33 cellular contexts compared by ENCODE assay signal in the genomic region with DNA sequence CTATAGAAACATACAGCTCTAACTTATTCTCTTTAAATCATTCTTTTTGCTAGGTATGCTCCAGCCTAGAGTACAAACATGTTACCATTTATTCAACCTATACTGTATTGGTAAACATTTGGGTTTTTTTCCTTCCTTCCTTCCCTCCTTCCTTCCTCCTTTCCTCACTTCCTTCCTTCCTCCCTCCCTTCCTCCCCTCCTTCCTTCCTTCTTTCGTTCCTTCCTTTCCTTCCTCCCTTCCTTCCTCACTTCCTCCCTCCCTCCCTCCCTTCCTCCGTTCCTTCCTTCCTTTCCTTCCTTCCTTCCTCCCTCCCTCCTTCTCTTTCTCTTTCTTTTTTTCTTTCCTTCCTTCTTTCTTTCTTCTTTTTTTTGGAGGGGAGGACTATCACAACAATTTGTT.
DNase-seq lines count a peak whose midpoint lies in the region; ATAC-seq, FAIRE-seq and TF ChIP-seq lines count a peak whose summit lies in the region.
"Had no signal": no experiment of that assay in that cellular context is flagged by ENCODE, and none has a peak within 500 bp of the region (broad histone marks: within the 10 kb centered on the region; RNA-seq: fewer than 3 reads in every experiment).

No MANE protein-coding gene starts in this region.

- no peaks in the 10 kb centered on the region for H3K36me3 ChIP-seq in HEK293 (ENCODE audit: control insufficient read depth in 2 of 2, insufficient read depth in 1 of 2, low read length in 2 of 2)
- H3K36me3 ChIP-seq in K562 (ENCODE audit: control insufficient read depth, insufficient read depth, low read length): no peaks in the 10 kb centered on the region
- H3K36me3 ChIP-seq in neural cell (ENCODE audit: insufficient read depth, low read length): no peaks in the 10 kb centered on the region
- H3K36me3 ChIP-seq: BE2C; BLaER1; BLaER1 treated with 17β-estradiol and CSF1 and Interleukin-3, amounts not matched to agents 10 nM and 100 nM had no signal

- no peak for FAIRE-seq in K562 (lab: Jason Lieb, UNC)
- FAIRE-seq: A204.1, A549, D721Med had no signal

- ATAC-seq in K562: no peak
- ATAC-seq: A549; CD8-positive, alpha-beta T cell had no signal

- no peaks in the 10 kb centered on the region for H3K9me3 ChIP-seq in HEK293 (ENCODE audit: control insufficient read depth, insufficient read depth, low read depth, low read length)
- H3K9me3 ChIP-seq in K562 (replicated peaks; ENCODE audit: control insufficient read depth, insufficient read depth, low read depth, low read length): no peaks in the 10 kb centered on the region
- no peaks in the 10 kb centered on the region for H3K9me3 ChIP-seq in neural cell (ENCODE audit: low read length)
- H3K9me3 ChIP-seq: A549, BE2C, BLaER1, Caco-2 had no signal

- WGBS in K562 (ENCODE audit: insufficient coverage, low coverage, missing lambda C conversion rate): no CpG with 5 or more reads among the region's 2 CpGs

- H3K27ac ChIP-seq in HEK293 (ENCODE audit: extremely low read depth, low read depth, low read length) (no peak overlapping the region), K562 (ENCODE audit: extremely low read depth, low read depth, low read length) (no peak overlapping the region), neural cell (ENCODE audit: low read length) (no peak overlapping the region)
- H3K27ac ChIP-seq: 22Rv1; A549; BLaER1; BLaER1 treated with 17β-estradiol and CSF1 and Interleukin-3, amounts not matched to agents 10 nM and 100 nM; C4-2B had no signal

- no peak for TF ChIP-seq EP300 in K562 (IDR thresholded peaks at IDR 0.05; ENCODE audit: low read length)
- no peak for TF ChIP-seq EP300 in neural cell (conservative IDR thresholded peaks at IDR 0.05; ENCODE audit: poor library complexity, severe bottlenecking)

- TF ChIP-seq RAD21 in K562 (CRISPR knock-in tag; conservative IDR thresholded peaks at IDR 0.05 in 1 of 2, IDR thresholded peaks at IDR 0.05 in 1 of 2): no peak
- TF ChIP-seq RAD21 in neural cell (conservative IDR thresholded peaks at IDR 0.05): no peak

- no peaks in the 10 kb centered on the region for H3K9me2 ChIP-seq in neural cell (ENCODE audit: insufficient read depth, low read length)

- CTCF ChIA-PET in HEK293 (lab: Yijun Ruan, JAX): interaction anchor here (0.7 kb wide), 1 partner anchor 889 kb away, joined by 4 read pairs; no protein-coding TSS in a partner anchor
- CTCF ChIA-PET in K562 (lab: Yijun Ruan, JAX; ENCODE audit: low intra/inter-chr PET ratio): no interaction called here

- H3K4me3 ChIP-seq in HEK293 (ENCODE audit: low read depth, low read length) (no peak overlapping the region), K562 (no peak overlapping the region), neural cell (ENCODE audit: low read length) (peak overlapping the region; percentile 17)
- H3K4me3 ChIP-seq: A549; BLaER1; BLaER1 treated with 17β-estradiol and CSF1 and Interleukin-3, amounts not matched to agents 10 nM and 100 nM had no signal

- H3K4me1 ChIP-seq in HEK293 (ENCODE audit: control insufficient read depth, insufficient read depth, low read length) (no peaks in the 10 kb centered on the region), K562 (replicated peaks in 1 of 2; ENCODE audit: control insufficient read depth in 2 of 2, insufficient read depth in 2 of 2, low read length in 2 of 2) (no peaks in the 10 kb centered on the region)
- H3K4me1 ChIP-seq: A549; BE2C; BLaER1; BLaER1 treated with 17β-estradiol and CSF1 and Interleukin-3, amounts not matched to agents 10 nM and 100 nM; Caco-2 had no signal

- TF ChIP-seq POLR2A in K562 (conservative IDR thresholded peaks at IDR 0.05): no peak

- H3K9ac ChIP-seq in K562 (ENCODE audit: insufficient read depth in 1 of 2, low read depth in 2 of 2, low read length in 2 of 2) (no peak overlapping the region), neural cell (ENCODE audit: low read length) (no peak overlapping the region)
- H3K9ac ChIP-seq: BLaER1; BLaER1 treated with 17β-estradiol and CSF1 and Interleukin-3, amounts not matched to agents 10 nM and 100 nM had no signal

- no peaks in the 10 kb centered on the region for H3K9me1 ChIP-seq in K562 (ENCODE audit: control insufficient read depth, insufficient read depth, low read length)

- no peak for DNase-seq in K562 (ENCODE audit: extremely low read depth in 1 of 4, low spot score in 3 of 4)
- no peak for DNase-seq in effector CD4-positive, alpha-beta T cell
- no peak for DNase-seq in NCI-H1105 (lab: John Stamatoyannopoulos, UW)
- DNase-seq in iPS-NIHi7 (ENCODE audit: extremely low spot score): no peak
- DNase-seq: 8988T; ACHN; AML-193; BE2C; C1 segment of cervical spinal cord; Caco-2; Calu3; CD4-positive, alpha-beta memory T cell; CD4-positive, alpha-beta T cell; CD4-positive, CD25-positive, alpha-beta regulatory T cell; CD8-positive, alpha-beta memory T cell; CD8-positive, alpha-beta T cell; COR-L47; DMS 273 treated with DMSO at 0.1 percent for 48 hours; DMS153; DMS53; DMS79; DMS79 treated with DMSO at 0.1 percent for 48 hours; DND-41; EL had no signal

- no TSS peak for BruUV-seq in K562 (replicated peaks; lab: Mats Ljungman, UMichigan)

- no peak overlapping the region for H2AFZ ChIP-seq in K562 (ENCODE audit: low read depth, low read length)
- no peak overlapping the region for H2AFZ ChIP-seq in neural cell (ENCODE audit: low read depth, low read length)

- in situ Hi-C loops in K562 (cut with MboI): no loop called here

- POLR2A ChIA-PET in HEK293 (lab: Yijun Ruan, JAX) (no interaction called here), K562 (lab: Yijun Ruan, JAX) (no interaction called here)

- H3K27me3 ChIP-seq in K562 (ENCODE audit: control insufficient read depth in 2 of 2, insufficient read depth in 2 of 2, low read length in 2 of 2) (no peaks in the 10 kb centered on the region; a peak in 2 of 5 replicates), neural cell (ENCODE audit: insufficient read depth, low read depth, low read length) (no peaks in the 10 kb centered on the region)
- H3K27me3 ChIP-seq: BE2C; BLaER1; BLaER1 treated with 17β-estradiol and CSF1 and Interleukin-3, amounts not matched to agents 10 nM and 100 nM had no signal

- H4K20me1 ChIP-seq in K562 (replicated peaks; ENCODE audit: control insufficient read depth, insufficient read depth, low read length): no peaks in the 10 kb centered on the region
- H4K20me1 ChIP-seq in neural cell (ENCODE audit: insufficient read depth): no peaks in the 10 kb centered on the region
- H4K20me1 ChIP-seq: BLaER1; BLaER1 treated with 17β-estradiol and CSF1 and Interleukin-3, amounts not matched to agents 10 nM and 100 nM had no signal

- TF ChIP-seq CTCF in HEK293 (tag by site-specific recombination; IDR thresholded peaks at IDR 0.05): no peak
- TF ChIP-seq CTCF in K562 (IDR thresholded peaks at IDR 0.05 in 2 of 3, conservative IDR thresholded peaks at IDR 0.05 in 1 of 3; ENCODE audit: insufficient read depth in 2 of 3, low read depth in 1 of 3, low read length in 3 of 3): no peak
- no peak for TF ChIP-seq CTCF in neural cell (IDR thresholded peaks at IDR 0.05; ENCODE audit: poor library complexity, severe bottlenecking)

- peaks cover 4% of the 10 kb centered on the region for H3F3A ChIP-seq in neural cell (ENCODE audit: insufficient read depth, low read length, poor library complexity, severe bottlenecking)

- intact Hi-C loops in K562 (cut with micrococcal nuclease): no loop called here

- no peak overlapping the region for H3K4me2 ChIP-seq in K562 (ENCODE audit: insufficient read depth, low read length)
- no peak overlapping the region for H3K4me2 ChIP-seq in neural cell (ENCODE audit: low read length)
- H3K4me2 ChIP-seq: A549; BLaER1; BLaER1 treated with 17β-estradiol and CSF1 and Interleukin-3, amounts not matched to agents 10 nM and 100 nM had no signal

- H3K79me2 ChIP-seq in K562 (ENCODE audit: control insufficient read depth, insufficient read depth, low read length): no peaks in the 10 kb centered on the region
- no peaks in the 10 kb centered on the region for H3K79me2 ChIP-seq in neural cell (replicated peaks; ENCODE audit: insufficient read depth, low read length)

TF ChIP-seq in HEK293, 187 proteins besides CTCF, POLR2A, EP300 and RAD21:
- TF ChIP-seq ZNF133 (tag by site-specific recombination; IDR thresholded peaks at IDR 0.05) (no peak), ZNF366 (tag by site-specific recombination; conservative IDR thresholded peaks at IDR 0.05) (peak; percentile 75)
TF ChIP-seq in HEK293: peak in this region for 1.

TF ChIP-seq in K562, 482 proteins besides CTCF, POLR2A, EP300 and RAD21 (continues in another document):
- TF ChIP-seq YBX1 (IDR thresholded peaks at IDR 0.05) (no peak), SRSF1 (IDR thresholded peaks at IDR 0.05; ENCODE audit: low read depth, low read length) (no peak)
- TF ChIP-seq, protein P1, sequence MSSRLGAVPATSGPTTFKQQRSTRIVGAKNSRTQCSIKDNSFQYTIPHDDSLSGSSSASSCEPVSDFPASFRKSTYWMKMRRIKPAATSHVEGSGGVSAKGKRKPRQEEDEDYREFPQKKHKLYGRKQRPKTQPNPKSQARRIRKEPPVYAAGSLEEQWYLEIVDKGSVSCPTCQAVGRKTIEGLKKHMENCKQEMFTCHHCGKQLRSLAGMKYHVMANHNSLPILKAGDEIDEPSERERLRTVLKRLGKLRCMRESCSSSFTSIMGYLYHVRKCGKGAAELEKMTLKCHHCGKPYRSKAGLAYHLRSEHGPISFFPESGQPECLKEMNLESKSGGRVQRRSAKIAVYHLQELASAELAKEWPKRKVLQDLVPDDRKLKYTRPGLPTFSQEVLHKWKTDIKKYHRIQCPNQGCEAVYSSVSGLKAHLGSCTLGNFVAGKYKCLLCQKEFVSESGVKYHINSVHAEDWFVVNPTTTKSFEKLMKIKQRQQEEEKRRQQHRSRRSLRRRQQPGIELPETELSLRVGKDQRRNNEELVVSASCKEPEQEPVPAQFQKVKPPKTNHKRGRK (tag; IDR thresholded peaks at IDR 0.05): peak; percentile 60

TF ChIP-seq in neural cell, 6 proteins besides CTCF, POLR2A, EP300 and RAD21 (continues in another document):
- TF ChIP-seq EZH2 (IDR thresholded peaks at IDR 0.05; ENCODE audit: borderline replicate concordance, insufficient read depth, low read length, poor library complexity, severe bottlenecking) (no peak), MXI1 (conservative IDR thresholded peaks at IDR 0.05; ENCODE audit: poor library complexity, severe bottlenecking) (no peak), POLR2AphosphoS5 (IDR thresholded peaks at IDR 0.05) (no peak)
